In the genomic region with DNA sequence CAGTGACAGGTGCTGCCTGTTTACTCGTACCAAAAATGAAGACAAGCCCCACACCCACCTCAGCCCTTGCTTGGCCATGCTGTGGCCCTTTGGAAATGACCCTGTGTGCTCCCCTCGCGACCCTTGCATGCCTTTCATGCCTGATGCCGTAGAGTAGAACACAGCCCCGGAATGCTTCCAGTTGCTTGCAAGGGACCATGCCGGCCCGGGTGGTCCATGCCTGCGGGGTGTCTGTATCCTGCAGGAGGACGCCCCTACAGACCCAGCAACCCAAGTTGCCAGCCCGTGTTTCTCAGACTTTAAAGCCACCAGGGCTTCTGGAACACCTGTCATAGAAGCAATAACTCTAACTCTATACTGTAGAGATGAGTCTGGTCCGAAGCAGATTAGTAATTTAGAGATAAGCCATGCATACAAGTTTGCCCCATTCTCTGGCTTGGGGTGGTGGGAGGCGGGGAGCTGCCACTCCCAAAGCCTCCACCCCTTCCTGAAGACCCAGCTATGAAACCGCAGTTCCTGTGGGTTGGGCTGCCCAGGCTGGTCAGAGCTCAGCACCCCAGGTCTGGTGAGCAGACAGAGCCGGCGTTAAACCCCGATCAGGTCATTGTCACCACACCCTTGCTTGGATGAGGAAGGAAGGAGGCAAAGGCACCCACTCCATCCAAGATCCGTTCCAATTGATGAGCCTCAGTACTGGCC, we compare ENCODE assay signal across 14 cellular contexts.
A peak's percentile ranks its signal among the peaks of the same experiment; 100 is the strongest.
DNase-seq lines count a peak whose midpoint lies in the region; ATAC-seq and TF ChIP-seq lines count a peak whose summit lies in the region.
"Had no signal": no experiment of that assay in that cellular context is flagged by ENCODE, and none has a peak within 500 bp of the region (broad histone marks: within the 10 kb centered on the region; RNA-seq: fewer than 3 reads in every experiment).

No MANE protein-coding gene starts in this region.

- no peak for DNase-seq in natural killer cell
- DNase-seq in natural killer cell treated with Interleukin-12 subunit alpha and Interleukin-12 subunit beta and Interleukin-15 and Interleukin-18, amount 100 ng/mL, for 72 hours (ENCODE audit: low spot score), result no peak
- peak; percentile 20 for DNase-seq in UCSD-AML1 (lab: John Stamatoyannopoulos, UW; ENCODE audit: unreplicated experiment)
- peak; percentile 44 for DNase-seq in islet precursor cell
- DNase-seq in HuH-7.5 (ENCODE audit: low spot score), result no peak
- no peak for DNase-seq in NCI-H1105 treated with DMSO at 0.1 percent for 48 hours (lab: John Stamatoyannopoulos, UW)
- DNase-seq: CD8-positive, alpha-beta memory T cell; EL; MM.1S; NCI-H1417; NCI-H2171 treated with DMSO at 0.1 percent for 48 hours; NCI-H774 had no signal

- TF ChIP-seq CTCF in natural killer cell (IDR thresholded peaks at IDR 0.05), result no peak

- peak overlapping the region in 1 of 2 donors; percentile 9 for H3K27ac Mint-ChIP-seq in natural killer cell
- H3K27ac Mint-ChIP-seq in natural killer cell treated with Interleukin-12 subunit alpha and Interleukin-12 subunit beta and Interleukin-15 and Interleukin-18, amount 100 ng/mL, for 72 hours, result no peak overlapping the region
- H3K27ac Mint-ChIP-seq: B cell had no signal

- H3K9me3 Mint-ChIP-seq in natural killer cell, result no peaks in the 10 kb centered on the region
- no peaks in the 10 kb centered on the region for H3K9me3 Mint-ChIP-seq in natural killer cell treated with Interleukin-12 subunit alpha and Interleukin-12 subunit beta and Interleukin-15 and Interleukin-18, amount 100 ng/mL, for 72 hours
- H3K9me3 Mint-ChIP-seq: CD8-positive, alpha-beta memory T cell had no signal

- ATAC-seq in natural killer cell, result no peak
- no peak for ATAC-seq in natural killer cell treated with Interleukin-12 subunit alpha and Interleukin-12 subunit beta and Interleukin-15 and Interleukin-18, amount 100 ng/mL, for 72 hours
- ATAC-seq in GM19397 (IDR thresholded peaks at IDR 0.05; ENCODE audit: unreplicated experiment), result no peak

- no peaks in the 10 kb centered on the region for H3K36me3 Mint-ChIP-seq in natural killer cell
- no peaks in the 10 kb centered on the region for H3K36me3 Mint-ChIP-seq in natural killer cell treated with Interleukin-12 subunit alpha and Interleukin-12 subunit beta and Interleukin-15 and Interleukin-18, amount 100 ng/mL, for 72 hours

- H3K4me3 Mint-ChIP-seq in natural killer cell, result peak overlapping the region; percentile 40
- H3K4me3 Mint-ChIP-seq in natural killer cell treated with Interleukin-12 subunit alpha and Interleukin-12 subunit beta and Interleukin-15 and Interleukin-18, amount 100 ng/mL, for 72 hours, result no peak overlapping the region
- H3K4me3 Mint-ChIP-seq: B cell had no signal

- intact Hi-C loops in natural killer cell (cut with micrococcal nuclease), result no loop called here

- H3K4me1 Mint-ChIP-seq in natural killer cell, result peaks cover 22 to 31% of the 10 kb centered on the region in 2 donors
- peaks cover 4 to 17% of the 10 kb centered on the region in 2 donors for H3K4me1 Mint-ChIP-seq in natural killer cell treated with Interleukin-12 subunit alpha and Interleukin-12 subunit beta and Interleukin-15 and Interleukin-18, amount 100 ng/mL, for 72 hours (ENCODE audit: low read depth in 2 of 2)
- H3K4me1 Mint-ChIP-seq: B cell had no signal

- no peaks in the 10 kb centered on the region for H3K27me3 Mint-ChIP-seq in natural killer cell (ENCODE audit: low read depth in 2 of 2)
- no peaks in the 10 kb centered on the region for H3K27me3 Mint-ChIP-seq in natural killer cell treated with Interleukin-12 subunit alpha and Interleukin-12 subunit beta and Interleukin-15 and Interleukin-18, amount 100 ng/mL, for 72 hours
- H3K27me3 Mint-ChIP-seq: B cell had no signal

Comparison
In these comparisons a context has a peak if more than half of its experiments do, and no peak if none do; other contexts are left out.
1. DNase-seq: peak in UCSD-AML1 (single experiment) and islet precursor cell (single experiment); none in natural killer cell (single experiment), natural killer cell treated with Interleukin-12 subunit alpha and Interleukin-12 subunit beta and Interleukin-15 and Interleukin-18, amount 100 ng/mL, for 72 hours (single experiment), HuH-7.5 (single experiment) and NCI-H1105 treated with DMSO at 0.1 percent for 48 hours (single experiment).